Comparison of ENCODE assay signal across 21 cellular contexts in genomic region chr14:23347406-23348296, GRCh38. TPM values are rescaled to one million over a fixed set of nuclear protein-coding genes. Genes with fewer than 3 reads are reported as not detected.
A peak's percentile ranks its signal among the peaks of the same experiment; 100 is the strongest.
DNase-seq lines count a peak whose midpoint lies in the region; ATAC-seq, FAIRE-seq and TF ChIP-seq lines count a peak whose summit lies in the region.
"Had no signal": no experiment of that assay in that cellular context is flagged by ENCODE, and none has a peak within 500 bp of the region (broad histone marks: within the 10 kb centered on the region; RNA-seq: fewer than 3 reads in every experiment).

No MANE protein-coding gene starts in this region.

- H3K9ac ChIP-seq in astrocyte (ENCODE audit: low read length), result no peak overlapping the region
- H3K9ac ChIP-seq: KMS-11 had no signal

- TF ChIP-seq CTCF in GM13977 (IDR thresholded peaks at IDR 0.05; ENCODE audit: extremely low read depth, insufficient read depth, missing control alignments) (no peak), astrocyte (IDR thresholded peaks at IDR 0.05; ENCODE audit: insufficient read depth, low read depth, low read length) (no peak), osteoblast (IDR thresholded peaks at IDR 0.05; ENCODE audit: extremely low read depth, low read depth, low read length) (no peak)

- FAIRE-seq in astrocyte (lab: Jason Lieb, UNC), result no peak
- FAIRE-seq: GM19239, H54 had no signal

- H4K20me1 ChIP-seq in astrocyte (ENCODE audit: insufficient read depth, low read length) (peaks cover 5% of the 10 kb centered on the region), osteoblast (ENCODE audit: insufficient read depth, low read length) (peaks cover 5% of the 10 kb centered on the region)

- no peak overlapping the region for H2AFZ ChIP-seq in astrocyte (ENCODE audit: low read depth, low read length)
- no peak overlapping the region for H2AFZ ChIP-seq in osteoblast (ENCODE audit: low read length)

- H3K9me3 Mint-ChIP-seq in astrocyte (ENCODE audit: unreplicated experiment), result peaks cover 2% of the 10 kb centered on the region
- H3K9me3 Mint-ChIP-seq: CD4-positive, alpha-beta T cell; GM23338; HFFc6 had no signal

- H3K4me3 ChIP-seq in astrocyte (ENCODE audit: insufficient read depth, low read depth, low read length), result no peak overlapping the region
- H3K4me3 ChIP-seq in osteoblast (ENCODE audit: insufficient read depth, low read length), result no peak overlapping the region
- H3K4me3 ChIP-seq: GM23338 had no signal

- DNase-seq in GM13977 (ENCODE audit: low spot score) (peak; percentile 12), astrocyte (ENCODE audit: low read depth) (no peak), islet precursor cell (peak; percentile 40), osteoblast (ENCODE audit: insufficient read length, low spot score, missing footprints) (peak; percentile 50), NCI-H1092 treated with DMSO at 0.1 percent for 48 hours (lab: John Stamatoyannopoulos, UW) (no peak), epidermal melanocyte (ENCODE audit: insufficient read length, low spot score) (no peak), glomerular visceral epithelial cell (ENCODE audit: extremely low spot score) (no peak)
- DNase-seq: Caco-2; CD4-positive, alpha-beta T cell; DMS153; DMS79 treated with DMSO at 0.1 percent for 48 hours; GF-D8; HFFc6 had no signal

- H3K4me3 Mint-ChIP-seq in astrocyte (ENCODE audit: unreplicated experiment), result no peak overlapping the region
- H3K4me3 Mint-ChIP-seq: CD4-positive, alpha-beta T cell; GM23338; HFFc6 had no signal

- in situ Hi-C loops in GM13977 (cut with MboI; ENCODE audit: low pct_unique_long_range_greater_than_20kb, low sequenced_read_pairs, unreplicated experiment), result no loop called here

- H3K36me3 Mint-ChIP-seq in astrocyte (ENCODE audit: low read depth, unreplicated experiment), result peaks cover 21% of the 10 kb centered on the region

- H3K4me2 ChIP-seq in astrocyte (ENCODE audit: low read length) (no peak overlapping the region), osteoblast (ENCODE audit: insufficient read depth, low read length) (no peak overlapping the region)
- H3K4me2 ChIP-seq: KMS-11 had no signal

- H3K27ac ChIP-seq in astrocyte (ENCODE audit: low read depth, low read length) (no peak overlapping the region), osteoblast (ENCODE audit: low read depth, low read length) (no peak overlapping the region)
- H3K27ac ChIP-seq: C4-2B, KMS-11 had no signal

- peaks cover 7% of the 10 kb centered on the region for H3K27me3 Mint-ChIP-seq in astrocyte (ENCODE audit: low read depth, unreplicated experiment)

- no peaks in the 10 kb centered on the region for H3K27me3 ChIP-seq in astrocyte (ENCODE audit: insufficient read depth, low read length)
- H3K27me3 ChIP-seq in osteoblast (ENCODE audit: insufficient read depth, low read length), result no peaks in the 10 kb centered on the region

- peak overlapping the region; percentile 69 for H3K27ac Mint-ChIP-seq in astrocyte (ENCODE audit: unreplicated experiment)
- H3K27ac Mint-ChIP-seq: CD4-positive, alpha-beta T cell; GM23338; HFFc6 had no signal

- H3K79me2 ChIP-seq in astrocyte (ENCODE audit: insufficient read depth, low read length) (no peaks in the 10 kb centered on the region), osteoblast (ENCODE audit: insufficient read depth, low read length) (no peaks in the 10 kb centered on the region)

- H3K4me1 ChIP-seq in astrocyte (ENCODE audit: insufficient read depth, low read length) (no peaks in the 10 kb centered on the region), osteoblast (ENCODE audit: insufficient read depth, low read length) (peaks cover 4% of the 10 kb centered on the region)

- H3K9me3 ChIP-seq in astrocyte (ENCODE audit: insufficient read depth, low read depth, low read length) (no peaks in the 10 kb centered on the region), osteoblast (ENCODE audit: low read depth, low read length) (no peaks in the 10 kb centered on the region)
- H3K9me3 ChIP-seq: Caco-2 had no signal

- no peaks in the 10 kb centered on the region for H3K36me3 ChIP-seq in astrocyte (ENCODE audit: insufficient read depth, low read length)
- H3K36me3 ChIP-seq in osteoblast (ENCODE audit: insufficient read depth, low read length), result no peaks in the 10 kb centered on the region

- ATAC-seq in HG02610 (IDR thresholded peaks at IDR 0.05; ENCODE audit: unreplicated experiment), result no peak
- ATAC-seq: HCT116 had no signal

- H3K4me1 Mint-ChIP-seq in astrocyte (ENCODE audit: low read depth, unreplicated experiment), result no peaks in the 10 kb centered on the region

RNA-seq across cellular contexts. Expression of gene SLC22A17, which starts 5.0 kb away (rescaled TPM):
- total RNA-seq in astrocyte (29.3 and 39.5 TPM in 2 replicates), osteoblast (18.1 and 19.7 TPM in 2 replicates)

RNA-seq across cellular contexts. Expression of gene EFS, which starts 17.3 kb away (rescaled TPM):
- total RNA-seq in astrocyte (5.8 and 6.5 TPM in 2 replicates), osteoblast (9.8 and 14.1 TPM in 2 replicates)
- total RNA-seq: A172; CD4-positive, alpha-beta T cell had no signal

RNA-seq across cellular contexts. Expression of gene IL25, which starts 25.0 kb away (rescaled TPM):
- total RNA-seq in astrocyte (not detected in 2 replicates), osteoblast (not detected in 2 replicates)
- total RNA-seq: A172; Caco-2; CD4-positive, alpha-beta T cell; GM23338; HFFc6 had no signal

RNA-seq across cellular contexts. Expression of gene PABPN1, which starts 26.4 kb away (rescaled TPM):
- total RNA-seq in astrocyte (147 and 162 TPM in 2 replicates), osteoblast (42.3 and 51.9 TPM in 2 replicates)

RNA-seq across cellular contexts. Expression of gene CMTM5, which starts 29.2 kb away (rescaled TPM):
- total RNA-seq in astrocyte (not detected in 2 replicates), osteoblast (not detected in 2 replicates)
- total RNA-seq: A172; Caco-2; CD4-positive, alpha-beta T cell; HFFc6 had no signal

Comparison
In these comparisons a context has a peak if more than half of its experiments do, and no peak if none do; other contexts are left out.
1. DNase-seq: peak in GM13977 (single experiment), islet precursor cell (single experiment) and osteoblast (single experiment); none in astrocyte (single experiment), NCI-H1092 treated with DMSO at 0.1 percent for 48 hours (single experiment), epidermal melanocyte (single experiment) and glomerular visceral epithelial cell (single experiment).